ENCODE assay signal across 9 cellular contexts in genomic region chr6:36121752-36122494, GRCh38. TPM values are rescaled to one million over a fixed set of nuclear protein-coding genes. Genes with fewer than 3 reads are reported as not detected.
DNase-seq lines count a peak whose midpoint lies in the region; ATAC-seq and TF ChIP-seq lines count a peak whose summit lies in the region.
"Had no signal": no experiment of that assay in that cellular context is flagged by ENCODE, and none has a peak within 500 bp of the region (broad histone marks: within the 10 kb centered on the region; RNA-seq: fewer than 3 reads in every experiment).

No MANE protein-coding gene starts in this region.

- no peaks in the 10 kb centered on the region for H3K27me3 Mint-ChIP-seq in activated naive CD4-positive, alpha-beta T cell treated with anti-CD3 and anti-CD28 coated beads, Interleukin-2, amount 10 ng/mL, durations not matched to agents 7 days and 5 days
- H3K27me3 Mint-ChIP-seq in activated CD8-positive, alpha-beta T cell treated with anti-CD3 and anti-CD28 coated beads for 36 hours: no peaks in the 10 kb centered on the region

- H3K27ac ChIP-seq in liver (ENCODE audit: low read depth in 1 of 2, low read length in 2 of 2) (peak overlapping the region; percentile 80 to 82), tibial artery (no peak overlapping the region)

- H3K4me1 ChIP-seq in liver (ENCODE audit: control insufficient read depth in 4 of 4, insufficient read depth in 4 of 4, low read length in 3 of 4) (peaks cover 5 to 32% (median 23%) of the 10 kb centered on the region in 4 donors), tibial artery (peaks cover 0 to 19% (median 5%) of the 10 kb centered on the region in 4 donors)

- peak overlapping the region; percentile 100 for H3K27ac Mint-ChIP-seq in activated naive CD4-positive, alpha-beta T cell treated with anti-CD3 and anti-CD28 coated beads, Interleukin-2, amount 10 ng/mL, durations not matched to agents 7 days and 5 days
- peak overlapping the region; percentile 97 for H3K27ac Mint-ChIP-seq in activated CD8-positive, alpha-beta T cell treated with anti-CD3 and anti-CD28 coated beads for 36 hours

- H3K27me3 ChIP-seq in liver (ENCODE audit: control insufficient read depth in 4 of 4, insufficient read depth in 4 of 4, low read length in 3 of 4) (no peaks in the 10 kb centered on the region), tibial artery (peaks cover 0 to 20% of the 10 kb centered on the region in 2 donors)
- H3K27me3 ChIP-seq: heart left ventricle had no signal

- intact Hi-C loops in activated CD8-positive, alpha-beta T cell treated with anti-CD3 and anti-CD28 coated beads for 36 hours (cut with micrococcal nuclease): loop anchor here (5.0 to 10.0 kb wide), 2 partner anchors 75 to 243 kb away; partner anchors contain the start of gene BRPF3
- intact Hi-C loops in tibial artery (cut with DNase I; ENCODE audit: low total_unique reads): loop anchor here (5.0 kb wide), 1 partner anchor 235 kb away; no protein-coding TSS in a partner anchor

- H3K36me3 ChIP-seq in liver (ENCODE audit: control insufficient read depth in 4 of 4, insufficient read depth in 3 of 4, low read depth in 1 of 4, low read length in 3 of 4) (peaks cover 0 to 3% (median 0%) of the 10 kb centered on the region in 4 donors), tibial artery (peaks cover 0 to 11% (median 6%) of the 10 kb centered on the region in 3 donors)

- peaks cover 30% of the 10 kb centered on the region for H3K36me3 Mint-ChIP-seq in activated naive CD4-positive, alpha-beta T cell treated with anti-CD3 and anti-CD28 coated beads, Interleukin-2, amount 10 ng/mL, durations not matched to agents 7 days and 5 days
- H3K36me3 Mint-ChIP-seq in activated CD8-positive, alpha-beta T cell treated with anti-CD3 and anti-CD28 coated beads for 36 hours (ENCODE audit: low read depth): peaks cover 16% of the 10 kb centered on the region

- CTCF ChIA-PET in activated naive CD4-positive, alpha-beta T cell treated with anti-CD3 and anti-CD28 coated beads, Interleukin-2, amount 10 ng/mL, durations not matched to agents 7 days and 5 days (lab: Charles Lee): interaction anchor here (0.7 to 4.2 kb wide), 13 partner anchors 9 to 238 kb away, joined by 3 to 21 read pairs (median 5); partner anchors contain the start of gene MAPK14
- CTCF ChIA-PET in activated CD8-positive, alpha-beta T cell treated with anti-CD3 and anti-CD28 coated beads for 36 hours (lab: Charles Lee): interaction anchor here (0.9 to 4.3 kb wide), 18 partner anchors 9 to 238 kb away, joined by 3 to 37 read pairs (median 5); partner anchors contain the start of genes MAPK13 and MAPK14

- TF ChIP-seq CTCF in activated CD8-positive, alpha-beta T cell treated with anti-CD3 and anti-CD28 coated beads for 36 hours (IDR thresholded peaks at IDR 0.05): no peak
- no peak for TF ChIP-seq CTCF in liver (IDR thresholded peaks at IDR 0.05; ENCODE audit: low read depth, low read length, missing input control)
- TF ChIP-seq CTCF in tibial artery (IDR thresholded peaks at IDR 0.05): no peak

- H3K4me3 ChIP-seq in liver (ENCODE audit: low read depth in 1 of 3, low read length in 3 of 3) (no peak overlapping the region), tibial artery (no peak overlapping the region)

- POLR2A ChIA-PET in activated CD8-positive, alpha-beta T cell treated with anti-CD3 and anti-CD28 coated beads for 36 hours (lab: Charles Lee): interaction anchor here (0.8 to 4.3 kb wide), 8 partner anchors 10 to 478 kb away, joined by 3 to 42 read pairs (median 4); partner anchors contain the start of genes BRPF3, MAPK13, MAPK14 and SRSF3

- H3K4me1 Mint-ChIP-seq in activated naive CD4-positive, alpha-beta T cell treated with anti-CD3 and anti-CD28 coated beads, Interleukin-2, amount 10 ng/mL, durations not matched to agents 7 days and 5 days: peaks cover 94% of the 10 kb centered on the region
- H3K4me1 Mint-ChIP-seq in activated CD8-positive, alpha-beta T cell treated with anti-CD3 and anti-CD28 coated beads for 36 hours (ENCODE audit: low read depth): peaks cover 86% of the 10 kb centered on the region

- no peak for DNase-seq in activated naive CD4-positive, alpha-beta T cell treated with anti-CD3 and anti-CD28 coated beads, Interleukin-2, amount 10 ng/mL, durations not matched to agents 7 days and 5 days
- DNase-seq in activated naive CD4-positive, alpha-beta T cell (lab: John Stamatoyannopoulos, UW): no peak
- DNase-seq in activated CD8-positive, alpha-beta T cell treated with anti-CD3 and anti-CD28 coated beads for 36 hours: no peak
- peak; percentile 12 to 54 for DNase-seq in tibial artery
- DNase-seq in activated gamma-delta T cell (lab: John Stamatoyannopoulos, UW): no peak
- DNase-seq in activated gamma-delta T cell treated with Interleukin-2 at 50 U/mL for 16 hours: no peak

- TF ChIP-seq RAD21 in liver (IDR thresholded peaks at IDR 0.05): no peak

- H3K9me3 Mint-ChIP-seq in activated naive CD4-positive, alpha-beta T cell treated with anti-CD3 and anti-CD28 coated beads, Interleukin-2, amount 10 ng/mL, durations not matched to agents 7 days and 5 days: no peaks in the 10 kb centered on the region
- H3K9me3 Mint-ChIP-seq in activated CD8-positive, alpha-beta T cell treated with anti-CD3 and anti-CD28 coated beads for 36 hours: no peaks in the 10 kb centered on the region

- no peak overlapping the region for H3K9ac ChIP-seq in liver (ENCODE audit: low read depth in 1 of 2, low read length in 2 of 2)

- no peak for ATAC-seq in activated CD8-positive, alpha-beta T cell treated with anti-CD3 and anti-CD28 coated beads for 36 hours
- ATAC-seq in HG03196 (IDR thresholded peaks at IDR 0.05; ENCODE audit: unreplicated experiment): no peak

- H3K4me3 Mint-ChIP-seq in activated naive CD4-positive, alpha-beta T cell treated with anti-CD3 and anti-CD28 coated beads, Interleukin-2, amount 10 ng/mL, durations not matched to agents 7 days and 5 days: peak overlapping the region; percentile 76
- H3K4me3 Mint-ChIP-seq in activated CD8-positive, alpha-beta T cell treated with anti-CD3 and anti-CD28 coated beads for 36 hours: no peak overlapping the region

- 54% methylated on average over 5 of the region's 5 CpGs for WGBS in liver

- no peaks in the 10 kb centered on the region for H3K9me3 ChIP-seq in liver (ENCODE audit: control insufficient read depth in 4 of 4, low read length in 3 of 4)
- no peaks in the 10 kb centered on the region for H3K9me3 ChIP-seq in tibial artery
- H3K9me3 ChIP-seq: heart left ventricle had no signal

TF ChIP-seq in liver, 16 proteins besides CTCF, POLR2A, EP300 and RAD21 (continues in another document):
- TF ChIP-seq GABPA (IDR thresholded peaks at IDR 0.05 in 1 of 2, conservative IDR thresholded peaks at IDR 0.05 in 1 of 2) (no peak), ATF3 (IDR thresholded peaks at IDR 0.05) (no peak), NR2F2 (IDR thresholded peaks at IDR 0.05) (no peak), FOXA1 (IDR thresholded peaks at IDR 0.05) (no peak), SP1 (IDR thresholded peaks at IDR 0.05) (peak; percentile 79), ZBTB33 (IDR thresholded peaks at IDR 0.05) (no peak), HNF4A (conservative IDR thresholded peaks at IDR 0.05) (peak; percentile 80 to 90), YY1 (IDR thresholded peaks at IDR 0.05) (no peak), TAF1 (conservative IDR thresholded peaks at IDR 0.05) (no peak), MAX (IDR thresholded peaks at IDR 0.05) (no peak), FOXA2 (IDR thresholded peaks at IDR 0.05) (no peak), HNF4G (IDR thresholded peaks at IDR 0.05) (peak; percentile 74), RXRA (IDR thresholded peaks at IDR 0.05) (peak; percentile 40 to 73), EGR1 (IDR thresholded peaks at IDR 0.05; ENCODE audit: low read depth in 2 of 2) (no peak), JUND (IDR thresholded peaks at IDR 0.05) (no peak)

RNA-seq across cellular contexts. Expression of gene MAPK13, which starts 8.4 kb away (rescaled TPM):
- total RNA-seq in activated CD8-positive, alpha-beta T cell treated with anti-CD3 and anti-CD28 coated beads for 36 hours: 10 to 100 TPM; 60.4 to 60.9 TPM
- 10 to 100 TPM in 1 of 2 donors, 1 to 10 TPM in 1; 2.7 to 17.2 TPM for total RNA-seq in liver
- polyA plus RNA-seq in liver: 1 to 10 TPM; 1.9 to 3.2 TPM

Comparison
In these comparisons a context has a peak if more than half of its experiments do, and no peak if none do; other contexts are left out.
1. DNase-seq: peak in tibial artery (2 of 2); none in activated naive CD4-positive, alpha-beta T cell treated with anti-CD3 and anti-CD28 coated beads, Interleukin-2, amount 10 ng/mL, durations not matched to agents 7 days and 5 days (single experiment), activated naive CD4-positive, alpha-beta T cell (0 of 4), activated CD8-positive, alpha-beta T cell treated with anti-CD3 and anti-CD28 coated beads for 36 hours (single experiment), activated gamma-delta T cell (single experiment) and activated gamma-delta T cell treated with Interleukin-2 at 50 U/mL for 16 hours (single experiment).
2. H3K27ac ChIP-seq: peak in liver (2 of 2); none in tibial artery (0 of 2).